12 cellular contexts compared by ENCODE assay signal in the genomic region with DNA sequence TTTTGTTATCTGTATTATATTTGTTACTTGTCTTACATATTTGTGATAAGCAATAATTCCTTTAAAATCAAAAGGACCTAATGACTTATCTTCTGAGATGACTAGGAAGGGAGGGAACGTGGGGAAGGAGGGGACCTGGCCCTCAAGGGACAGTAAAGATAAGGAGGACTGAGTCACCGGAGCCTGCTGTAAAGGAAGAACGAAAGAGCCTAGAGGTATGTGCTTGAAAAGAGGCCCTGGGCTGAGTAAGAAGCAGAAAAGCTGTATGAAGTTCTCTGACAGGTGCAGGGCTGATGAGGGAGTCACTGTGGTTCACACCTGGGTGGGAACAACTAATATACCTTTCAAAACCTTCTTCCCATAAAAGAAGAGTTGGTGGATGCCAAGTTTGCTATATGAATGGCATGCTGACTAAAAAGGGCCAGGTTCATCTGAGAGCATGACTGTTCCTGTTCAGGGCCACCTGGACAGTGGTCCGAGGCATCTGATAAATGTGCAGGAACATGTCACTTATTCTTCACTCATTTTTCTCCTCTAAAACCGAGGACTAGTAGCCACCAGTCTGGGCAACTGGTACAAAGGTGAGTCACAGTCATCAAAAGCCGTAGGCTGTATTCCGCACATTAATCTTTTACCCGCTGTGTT.
DNase-seq lines count a peak whose midpoint lies in the region; ATAC-seq and TF ChIP-seq lines count a peak whose summit lies in the region.
"Had no signal": no experiment of that assay in that cellular context is flagged by ENCODE, and none has a peak within 500 bp of the region (broad histone marks: within the 10 kb centered on the region; RNA-seq: fewer than 3 reads in every experiment).

No MANE protein-coding gene starts in this region.

- H3K27me3 Mint-ChIP-seq in activated CD8-positive, alpha-beta memory T cell treated with anti-CD3 and anti-CD28 coated beads, Interleukin-2, amount 10 ng/mL, durations not matched to agents 7 days and 5 days, result no peaks in the 10 kb centered on the region
- H3K27me3 Mint-ChIP-seq in T-helper 17 cell, result no peaks in the 10 kb centered on the region

- no peak overlapping the region for H2BK15ac ChIP-seq in mesendoderm (replicated peaks; ENCODE audit: low read depth)

- no peak for TF ChIP-seq POLR2A in vagina (IDR thresholded peaks at IDR 0.05)

- no peak overlapping the region for H3K4ac ChIP-seq in mesendoderm (ENCODE audit: low read depth, low read length)

- H3K9me3 ChIP-seq in T-helper 17 cell (ENCODE audit: control insufficient read depth, low read length, poor library complexity, severe bottlenecking), result no peaks in the 10 kb centered on the region
- no peaks in the 10 kb centered on the region for H3K9me3 ChIP-seq in vagina
- H3K9me3 ChIP-seq: adrenal gland, uterus had no signal

- no peak overlapping the region for H3K4me3 Mint-ChIP-seq in activated CD8-positive, alpha-beta memory T cell treated with anti-CD3 and anti-CD28 coated beads, Interleukin-2, amount 10 ng/mL, durations not matched to agents 7 days and 5 days
- H3K4me3 Mint-ChIP-seq in T-helper 17 cell, result peak overlapping the region; percentile 61

- H3K36me3 Mint-ChIP-seq in activated CD8-positive, alpha-beta memory T cell treated with anti-CD3 and anti-CD28 coated beads, Interleukin-2, amount 10 ng/mL, durations not matched to agents 7 days and 5 days, result peaks cover under 1% of the 10 kb centered on the region
- no peaks in the 10 kb centered on the region for H3K36me3 Mint-ChIP-seq in T-helper 17 cell (ENCODE audit: low read depth)

- H3K9ac ChIP-seq in mesendoderm (ENCODE audit: low read length), result no peak overlapping the region

- ATAC-seq in activated CD8-positive, alpha-beta memory T cell treated with anti-CD3 and anti-CD28 coated beads, Interleukin-2, amount 10 ng/mL, durations not matched to agents 7 days and 5 days, result peak; percentile 28
- ATAC-seq in GM21619 (IDR thresholded peaks at IDR 0.05; ENCODE audit: unreplicated experiment) (peak; percentile 46), T-helper 17 cell (no peak), HG03280 (IDR thresholded peaks at IDR 0.05; ENCODE audit: unreplicated experiment) (no peak)
- ATAC-seq: SK-N-SH treated with all-trans-retinoic acid at 6 μM for 48 hours had no signal

- H3K27ac Mint-ChIP-seq in activated CD8-positive, alpha-beta memory T cell treated with anti-CD3 and anti-CD28 coated beads, Interleukin-2, amount 10 ng/mL, durations not matched to agents 7 days and 5 days, result peak overlapping the region; percentile 33
- peak overlapping the region; percentile 99 for H3K27ac Mint-ChIP-seq in T-helper 17 cell

- H3K27ac ChIP-seq in mesendoderm (ENCODE audit: low read depth, low read length) (no peak overlapping the region), vagina (no peak overlapping the region)
- H3K27ac ChIP-seq: adrenal gland had no signal

- H3K79me1 ChIP-seq in mesendoderm (ENCODE audit: low read length), result no peaks in the 10 kb centered on the region

- no peak overlapping the region for H4K8ac ChIP-seq in mesendoderm (ENCODE audit: low read depth, low read length)

- H3K4me2 ChIP-seq in mesendoderm (ENCODE audit: low read length), result no peak overlapping the region

- no peak overlapping the region for H4K5ac ChIP-seq in mesendoderm (ENCODE audit: low read length)

- no peaks in the 10 kb centered on the region for H3K9me3 Mint-ChIP-seq in activated CD8-positive, alpha-beta memory T cell treated with anti-CD3 and anti-CD28 coated beads, Interleukin-2, amount 10 ng/mL, durations not matched to agents 7 days and 5 days (ENCODE audit: low read depth)

- no peak overlapping the region for H3K56ac ChIP-seq in mesendoderm (ENCODE audit: low read length)

- peaks cover 55% of the 10 kb centered on the region for H3K4me1 Mint-ChIP-seq in activated CD8-positive, alpha-beta memory T cell treated with anti-CD3 and anti-CD28 coated beads, Interleukin-2, amount 10 ng/mL, durations not matched to agents 7 days and 5 days
- peaks cover 42% of the 10 kb centered on the region for H3K4me1 Mint-ChIP-seq in T-helper 17 cell

- no peak overlapping the region for H3K23ac ChIP-seq in mesendoderm (ENCODE audit: low read length)

- H2AK5ac ChIP-seq in mesendoderm (ENCODE audit: low read length), result no peak overlapping the region

- intact Hi-C loops in vagina (cut with DNase I), result no loop called here

- TF ChIP-seq CTCF in vagina (IDR thresholded peaks at IDR 0.05), result no peak

- no CpG with 5 or more reads among the region's 8 CpGs for WGBS in mesendoderm (ENCODE audit: extremely low coverage, insufficient coverage, low lambda C conversion rate)

- H2BK120ac ChIP-seq in mesendoderm (ENCODE audit: low read depth, low read length), result no peak overlapping the region

- CTCF ChIA-PET in activated CD8-positive, alpha-beta memory T cell treated with anti-CD3 and anti-CD28 coated beads, Interleukin-2, amount 10 ng/mL, durations not matched to agents 7 days and 5 days (lab: Charles Lee), result interaction anchor here (1.3 to 9.3 kb wide), 2 partner anchors 25 to 33 kb away, joined by 5 to 75 read pairs; no protein-coding TSS in a partner anchor

- H3K4me3 ChIP-seq in mesendoderm (ENCODE audit: low read length), result no peak overlapping the region
- H3K4me3 ChIP-seq in vagina, result no peak overlapping the region
- H3K4me3 ChIP-seq: adrenal gland, uterus had no signal

- H3K36me3 ChIP-seq in mesendoderm (ENCODE audit: control insufficient read depth, insufficient read depth, low read length) (no peaks in the 10 kb centered on the region), vagina (no peaks in the 10 kb centered on the region)
- H3K36me3 ChIP-seq: adrenal gland, uterus had no signal

- no peaks in the 10 kb centered on the region for H3K79me2 ChIP-seq in mesendoderm (ENCODE audit: control insufficient read depth, insufficient read depth, low read length)

- H3K18ac ChIP-seq in mesendoderm (ENCODE audit: low read length), result no peak overlapping the region

- H3K27me3 ChIP-seq in mesendoderm (ENCODE audit: insufficient read depth, low read length, poor library complexity) (no peaks in the 10 kb centered on the region), vagina (no peaks in the 10 kb centered on the region)
- H3K27me3 ChIP-seq: adrenal gland, uterus had no signal

- H3K4me1 ChIP-seq in mesendoderm (ENCODE audit: control insufficient read depth, low read depth, low read length) (no peaks in the 10 kb centered on the region), vagina (peaks cover 15% of the 10 kb centered on the region)
- H3K4me1 ChIP-seq: uterus had no signal

- DNase-seq in activated CD8-positive, alpha-beta memory T cell treated with anti-CD3 and anti-CD28 coated beads, Interleukin-2, amount 10 ng/mL, durations not matched to agents 7 days and 5 days, result no peak
- no peak for DNase-seq in activated CD8-positive, alpha-beta memory T cell treated with anti-CD3 and anti-CD28 coated beads, Interleukin-2, amount 50 U/mL, for 4 hours
- DNase-seq in T-helper 17 cell, result no peak
- DNase-seq in mesendoderm, result peak; percentile 21
- no peak for DNase-seq in activated CD8-positive, alpha-beta memory T cell treated with anti-CD3 and anti-CD28 coated beads, Interleukin-2, amount 50 U/mL, for 48 hours
- DNase-seq in vagina (ENCODE audit: extremely low spot score in 2 of 2), result no peak
- DNase-seq: NCI-H1930, uterus had no signal

- H2BK5ac ChIP-seq in mesendoderm (ENCODE audit: low read length), result no peak overlapping the region

Comparison
In these comparisons a context has a peak if more than half of its experiments do, and no peak if none do; other contexts are left out.
1. ATAC-seq: peak in activated CD8-positive, alpha-beta memory T cell treated with anti-CD3 and anti-CD28 coated beads, Interleukin-2, amount 10 ng/mL, durations not matched to agents 7 days and 5 days (single experiment) and GM21619 (single experiment); none in T-helper 17 cell (single experiment) and HG03280 (single experiment).